In genomic region chr2:218399391-218400166, GRCh38 we compare ENCODE assay signal across 8 cellular contexts.
DNase-seq lines count a peak whose midpoint lies in the region; ATAC-seq and TF ChIP-seq lines count a peak whose summit lies in the region.

CTDSP1 (plus strand) TSS chr2:218399868; CDS start chr2:218400091, 223 bp downstream.

- DNase-seq in AG10803 (ENCODE audit: low read depth) = peak; percentile 97
- DNase-seq in NCI-H524 (lab: John Stamatoyannopoulos, UW) = peak; percentile 69 to 90
- DNase-seq in activated CD4-positive, alpha-beta T cell treated with anti-CD3 and anti-CD28 coated beads for 4 hours = peak; percentile 90 to 91
- peak; percentile 98 for DNase-seq in choroid plexus epithelial cell (ENCODE audit: low read depth)
- DNase-seq in kidney tubule cell (ENCODE audit: low spot score) = peak; percentile 97
- DNase-seq in stimulated activated CD4-positive, alpha-beta T cell treated with anti-CD3 and anti-CD28 coated beads, Interleukin-1b, Interleukin-23, amount 100 ng/mL, for 24 hours (ENCODE audit: low read depth in 4 of 4, low spot score in 1 of 4) = peak; percentile 65 to 87 (median 85)

- peak; percentile 63 for TF ChIP-seq POLR2A in GM19099 (IDR thresholded peaks at IDR 0.05; ENCODE audit: extremely low read depth, insufficient read length, low read depth)

- TF ChIP-seq CTCF in AG10803 (conservative IDR thresholded peaks at IDR 0.05; ENCODE audit: low read length) (no peak), choroid plexus epithelial cell (conservative IDR thresholded peaks at IDR 0.05; ENCODE audit: low read depth, low read length) (no peak)

- ATAC-seq in HG03378 (IDR thresholded peaks at IDR 0.05; ENCODE audit: unreplicated experiment) = peak; percentile 26

- H3K4me3 ChIP-seq in AG10803 (ENCODE audit: low read length) = peak within 1 kb of the TSS; percentile 89
- H3K4me3 ChIP-seq in choroid plexus epithelial cell (ENCODE audit: low read depth, low read length) = peak within 1 kb of the TSS; percentile 82

Comparison
In these comparisons a context has a peak if more than half of its experiments do, and no peak if none do; other contexts are left out.
1. Peak in every context shown above with its lines: DNase-seq, ATAC-seq and H3K4me3 ChIP-seq.